ENCODE assay signal across 8 cellular contexts in the genomic region with DNA sequence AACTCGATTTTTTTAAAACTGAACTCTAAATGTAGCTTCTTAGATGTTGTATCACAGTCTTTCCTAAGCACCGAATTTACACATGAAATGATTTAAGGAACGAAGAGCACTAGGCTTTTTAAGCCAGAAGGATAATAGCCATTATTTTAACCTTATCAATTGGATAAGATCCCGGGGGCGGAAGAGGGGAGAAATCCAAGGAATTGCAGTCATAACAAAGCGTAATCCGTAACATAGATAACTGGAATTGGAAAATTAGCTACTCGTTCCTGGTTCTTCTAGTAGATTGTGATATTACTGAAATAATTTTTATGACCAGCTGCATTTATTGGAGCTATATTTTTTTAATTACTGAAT. TPM values are rescaled to one million over a fixed set of nuclear protein-coding genes. Genes with fewer than 3 reads are reported as not detected.
DNase-seq lines count a peak whose midpoint lies in the region; ATAC-seq and TF ChIP-seq lines count a peak whose summit lies in the region.

No MANE protein-coding gene starts in this region.

- H3K9me3 ChIP-seq in DND-41 (ENCODE audit: insufficient read depth, low read length, severe bottlenecking): no peaks in the 10 kb centered on the region
- no peaks in the 10 kb centered on the region for H3K9me3 ChIP-seq in OCI-LY3 (ENCODE audit: insufficient read depth, low read length)
- no peaks in the 10 kb centered on the region for H3K9me3 ChIP-seq in esophagus (ENCODE audit: control insufficient read depth in 2 of 2, insufficient read depth in 1 of 2, low read depth in 1 of 2, low read length in 1 of 2)
- H3K9me3 ChIP-seq in prostate gland: no peaks in the 10 kb centered on the region

- peaks cover 31% of the 10 kb centered on the region for H3K79me2 ChIP-seq in DND-41 (ENCODE audit: insufficient read depth, low read length)
- peaks cover 24% of the 10 kb centered on the region for H3K79me2 ChIP-seq in OCI-LY3 (ENCODE audit: low read length)

- H3K4me2 ChIP-seq in DND-41 (ENCODE audit: insufficient read depth, low read length) (peak overlapping the region; percentile 77), OCI-LY3 (ENCODE audit: low read length) (peak overlapping the region; percentile 81)

- peaks cover 43% of the 10 kb centered on the region for H3K4me1 ChIP-seq in DND-41 (ENCODE audit: insufficient read depth, low read length)
- peaks cover 14% of the 10 kb centered on the region for H3K4me1 ChIP-seq in OCI-LY3 (ENCODE audit: low read length)
- no peaks in the 10 kb centered on the region for H3K4me1 ChIP-seq in esophagus (ENCODE audit: control insufficient read depth in 2 of 2, insufficient read depth in 2 of 2, low read length in 1 of 2)
- H3K4me1 ChIP-seq in prostate gland (replicated peaks): peaks cover 4% of the 10 kb centered on the region

- TF ChIP-seq POLR2A in prostate gland (IDR thresholded peaks at IDR 0.05) (no peak), GM18505 (IDR thresholded peaks at IDR 0.05; ENCODE audit: borderline replicate concordance, extremely low read depth, insufficient read depth, insufficient read length) (no peak)

- H3K4me3 ChIP-seq in DND-41 (ENCODE audit: low read depth in 1 of 2, low read length in 2 of 2): peak overlapping the region; percentile 55 to 64
- peak overlapping the region; percentile 87 for H3K4me3 ChIP-seq in OCI-LY3 (ENCODE audit: low read length)
- H3K4me3 ChIP-seq in esophagus (ENCODE audit: low read depth in 1 of 2, low read length in 2 of 2): peak overlapping the region; percentile 52 to 64
- H3K4me3 ChIP-seq in prostate gland: peak overlapping the region; percentile 95

- TF ChIP-seq CTCF in DND-41 (IDR thresholded peaks at IDR 0.05; ENCODE audit: borderline replicate concordance, extremely low read depth, low read length, poor library complexity, severe bottlenecking): no peak
- no peak for TF ChIP-seq CTCF in OCI-LY3 (IDR thresholded peaks at IDR 0.05; ENCODE audit: low read depth, low read length)
- TF ChIP-seq CTCF in prostate gland (IDR thresholded peaks at IDR 0.05): no peak

- DNase-seq in DND-41 (no peak), prostate gland (ENCODE audit: low spot score) (no peak), cerebellar nuclear complex (lab: John Stamatoyannopoulos, UW) (no peak)

- ATAC-seq in DND-41 (ENCODE audit: insufficient read depth, low read depth): no peak
- ATAC-seq in HG03045 (IDR thresholded peaks at IDR 0.05; ENCODE audit: unreplicated experiment): no peak
- ATAC-seq in GM18505 (IDR thresholded peaks at IDR 0.05; ENCODE audit: unreplicated experiment): no peak
- no peak for ATAC-seq in GM21576 (IDR thresholded peaks at IDR 0.05; ENCODE audit: unreplicated experiment)

- no peaks in the 10 kb centered on the region for H3K27me3 ChIP-seq in DND-41 (ENCODE audit: insufficient read depth, low read length, poor library complexity)
- peaks cover 11% of the 10 kb centered on the region; the same call in 1 of the 2 replicates for H3K27me3 ChIP-seq in OCI-LY3 (ENCODE audit: low read depth, low read length)
- H3K27me3 ChIP-seq in esophagus (ENCODE audit: control insufficient read depth in 1 of 2, insufficient read depth in 2 of 2, low read length in 2 of 2): no peaks in the 10 kb centered on the region
- H3K27me3 ChIP-seq in prostate gland (replicated peaks; ENCODE audit: insufficient read depth): no peaks in the 10 kb centered on the region

- H3K9ac ChIP-seq in DND-41 (ENCODE audit: low read depth, low read length) (peak overlapping the region; percentile 94), OCI-LY3 (ENCODE audit: low read length) (peak overlapping the region; percentile 52)

- intact Hi-C loops in prostate gland (cut with DNase I): loop anchor here (5.0 kb wide), 1 partner anchor 170 kb away; a partner anchor contains a TSS

- WGBS in esophagus, 2 donors: 9 to 12% methylated on average over 8 of the region's 8 CpGs
- WGBS in prostate gland: 6% methylated on average over 8 of the region's 8 CpGs

- H3K27ac ChIP-seq in DND-41 (ENCODE audit: low read length) (peak overlapping the region; percentile 98), OCI-LY3 (ENCODE audit: low read length) (no peak overlapping the region), esophagus (ENCODE audit: low read depth in 2 of 2, low read length in 1 of 2) (peak overlapping the region; percentile 86 to 98), prostate gland (peak overlapping the region; percentile 100)

- H4K20me1 ChIP-seq in DND-41 (ENCODE audit: insufficient read depth, low read length) (no peaks in the 10 kb centered on the region), OCI-LY3 (ENCODE audit: insufficient read depth, low read length) (no peaks in the 10 kb centered on the region)

- H2AFZ ChIP-seq in DND-41 (ENCODE audit: low read depth, low read length): peak overlapping the region; percentile 77
- H2AFZ ChIP-seq in OCI-LY3 (ENCODE audit: low read depth, low read length): peak overlapping the region; percentile 77; the same call in 1 of the 2 replicates

- H3K36me3 ChIP-seq in DND-41 (ENCODE audit: insufficient read depth, low read length): no peaks in the 10 kb centered on the region
- H3K36me3 ChIP-seq in OCI-LY3 (replicated peaks; ENCODE audit: low read depth, low read length): no peaks in the 10 kb centered on the region
- H3K36me3 ChIP-seq in esophagus (ENCODE audit: control insufficient read depth in 2 of 2, insufficient read depth in 2 of 2, low read length in 1 of 2): no peaks in the 10 kb centered on the region
- no peaks in the 10 kb centered on the region for H3K36me3 ChIP-seq in prostate gland

RNA-seq across cellular contexts. Expression of a gene that starts 1.0 kb away (rescaled TPM):
- polyA plus RNA-seq in esophagus: 1 to 10 TPM; 2.7 to 3.0 TPM
- 10 to 100 TPM; 36.1 to 40.3 TPM for total RNA-seq in prostate gland

RNA-seq across cellular contexts. Expression of a gene that starts 53.0 kb away (rescaled TPM):
- polyA plus RNA-seq in esophagus: under 1 TPM; 0.56 to 0.57 TPM
- total RNA-seq in prostate gland: 10 to 100 TPM; 12.3 to 54.0 TPM
